In genomic region chr16:56294599-56294998, GRCh38 we compare ENCODE assay signal across 17 cellular contexts.
DNase-seq lines count a peak whose midpoint lies in the region; ATAC-seq and TF ChIP-seq lines count a peak whose summit lies in the region.
"Had no signal": no experiment of that assay in that cellular context is flagged by ENCODE, and none has a peak within 500 bp of the region (broad histone marks: within the 10 kb centered on the region; RNA-seq: fewer than 3 reads in every experiment).

No MANE protein-coding gene starts in this region.

- H3K4me3 Mint-ChIP-seq in neural progenitor cell = no peak overlapping the region
- no peak overlapping the region for H3K4me3 Mint-ChIP-seq in CD8-positive, alpha-beta T cell
- H3K4me3 Mint-ChIP-seq: activated T-cell treated with anti-CD3 and anti-CD28 coated beads, Interleukin-2, amount 50 U/mL, for 4 hours; GM23338; natural killer cell treated with Interleukin-12 subunit alpha and Interleukin-12 subunit beta and Interleukin-15 and Interleukin-18, amount 100 ng/mL, for 72 hours had no signal

- H3K4me2 ChIP-seq in neural progenitor cell = no peak overlapping the region
- H3K4me2 ChIP-seq: GM23338 had no signal

- intact Hi-C loops in CD8-positive, alpha-beta T cell (cut with DNase I, micrococcal nuclease) = no loop called here

- no peaks in the 10 kb centered on the region for H3K9me3 Mint-ChIP-seq in neural progenitor cell
- H3K9me3 Mint-ChIP-seq in CD8-positive, alpha-beta T cell = no peaks in the 10 kb centered on the region
- H3K9me3 Mint-ChIP-seq: activated T-cell treated with anti-CD3 and anti-CD28 coated beads, Interleukin-2, amount 50 U/mL, for 4 hours; GM23338; natural killer cell treated with Interleukin-12 subunit alpha and Interleukin-12 subunit beta and Interleukin-15 and Interleukin-18, amount 100 ng/mL, for 72 hours had no signal

- no peak overlapping the region for H3K9ac ChIP-seq in neural progenitor cell

- DNase-seq in AG10803 (ENCODE audit: low read depth) (peak; percentile 96), RPMI7951 (ENCODE audit: low read depth) (peak; percentile 67), fibroblast of peridontal ligament (ENCODE audit: extremely low read depth) (peak; percentile 54), neural progenitor cell (ENCODE audit: low spot score) (no peak), middle frontal gyrus (ENCODE audit: extremely low spot score, low spot score) (no peak), kidney glomerular epithelial cell (lab: John Stamatoyannopoulos, UW) (no peak), NCI-H2107 treated with DMSO at 0.1 percent for 48 hours (lab: John Stamatoyannopoulos, UW; ENCODE audit: unreplicated experiment) (no peak)
- DNase-seq in CD8-positive, alpha-beta T cell = no peak
- DNase-seq: activated T-cell treated with anti-CD3 and anti-CD28 coated beads, Interleukin-2, amount 50 U/mL, for 4 hours; erythroblast; NCI-H1417; NCI-H774 had no signal

- H3K27me3 Mint-ChIP-seq in neural progenitor cell (ENCODE audit: insufficient read depth, low read depth) = peaks cover 2% of the 10 kb centered on the region
- peaks cover 1% of the 10 kb centered on the region for H3K27me3 Mint-ChIP-seq in CD8-positive, alpha-beta T cell (ENCODE audit: low read depth)
- H3K27me3 Mint-ChIP-seq: natural killer cell treated with Interleukin-12 subunit alpha and Interleukin-12 subunit beta and Interleukin-15 and Interleukin-18, amount 100 ng/mL, for 72 hours had no signal

- CTCF ChIA-PET in CD8-positive, alpha-beta T cell (lab: Charles Lee) = interaction anchor here (1.2 kb wide), 1 partner anchor 12 kb away, joined by 5 read pairs; no protein-coding TSS in a partner anchor

- H3K79me2 ChIP-seq in neural progenitor cell (ENCODE audit: low read depth) = no peaks in the 10 kb centered on the region

- H3K27me3 ChIP-seq in neural progenitor cell = no peaks in the 10 kb centered on the region
- no peaks in the 10 kb centered on the region for H3K27me3 ChIP-seq in CD8-positive, alpha-beta T cell (ENCODE audit: insufficient read depth, low read length)
- H3K27me3 ChIP-seq: ascending aorta had no signal

- no peaks in the 10 kb centered on the region for H3K36me3 Mint-ChIP-seq in neural progenitor cell
- no peaks in the 10 kb centered on the region for H3K36me3 Mint-ChIP-seq in CD8-positive, alpha-beta T cell
- H3K36me3 Mint-ChIP-seq: natural killer cell treated with Interleukin-12 subunit alpha and Interleukin-12 subunit beta and Interleukin-15 and Interleukin-18, amount 100 ng/mL, for 72 hours had no signal

- no peak overlapping the region for H3K27ac ChIP-seq in neural progenitor cell
- no peak overlapping the region for H3K27ac ChIP-seq in CD8-positive, alpha-beta T cell (ENCODE audit: low read depth, low read length)
- H3K27ac ChIP-seq: ascending aorta, C4-2B had no signal

- no peaks in the 10 kb centered on the region for H3K36me3 ChIP-seq in neural progenitor cell
- no peaks in the 10 kb centered on the region for H3K36me3 ChIP-seq in CD8-positive, alpha-beta T cell (ENCODE audit: insufficient read depth, low read length)
- H3K36me3 ChIP-seq: ascending aorta had no signal

- H3K4me3 ChIP-seq in AG10803 (ENCODE audit: low read length) (no peak overlapping the region), neural progenitor cell (no peak overlapping the region)
- H3K4me3 ChIP-seq in CD8-positive, alpha-beta T cell (ENCODE audit: low read depth, low read length) = no peak overlapping the region
- H3K4me3 ChIP-seq: ascending aorta, GM23338 had no signal

- peak overlapping the region; percentile 99 for H3K27ac Mint-ChIP-seq in neural progenitor cell
- H3K27ac Mint-ChIP-seq in CD8-positive, alpha-beta T cell = no peak overlapping the region
- H3K27ac Mint-ChIP-seq: GM23338; natural killer cell treated with Interleukin-12 subunit alpha and Interleukin-12 subunit beta and Interleukin-15 and Interleukin-18, amount 100 ng/mL, for 72 hours had no signal

- TF ChIP-seq CTCF in AG10803 (conservative IDR thresholded peaks at IDR 0.05; ENCODE audit: low read length) (no peak; the same call in 1 of the 2 replicates), neural progenitor cell (IDR thresholded peaks at IDR 0.05) (no peak)
- no peak for TF ChIP-seq CTCF in CD8-positive, alpha-beta T cell (IDR thresholded peaks at IDR 0.05)

- POLR2A ChIA-PET in CD8-positive, alpha-beta T cell (lab: Charles Lee) = no interaction called here

- H3K4me1 Mint-ChIP-seq in neural progenitor cell = peaks cover 86% of the 10 kb centered on the region
- H3K4me1 Mint-ChIP-seq in CD8-positive, alpha-beta T cell (ENCODE audit: low read depth) = no peaks in the 10 kb centered on the region

- H4K20me1 ChIP-seq in neural progenitor cell (ENCODE audit: low read depth) = no peaks in the 10 kb centered on the region

- peaks cover 46% of the 10 kb centered on the region for H3K4me1 ChIP-seq in neural progenitor cell
- H3K4me1 ChIP-seq in CD8-positive, alpha-beta T cell (ENCODE audit: insufficient read depth, low read length) = no peaks in the 10 kb centered on the region

- no peak overlapping the region for H2AFZ ChIP-seq in neural progenitor cell (replicated peaks)
- H2AFZ ChIP-seq: GM23338 had no signal

- no peak for ATAC-seq in CD8-positive, alpha-beta T cell
- ATAC-seq: activated CD4-positive, CD25-positive, alpha-beta regulatory T cell treated with anti-CD3 and anti-CD28 coated beads, Interleukin-2, amount 50 U/mL, for 24 hours; activated T-cell treated with anti-CD3 and anti-CD28 coated beads, Interleukin-2, amount 50 U/mL, for 4 hours; natural killer cell treated with Interleukin-12 subunit alpha and Interleukin-12 subunit beta and Interleukin-15 and Interleukin-18, amount 100 ng/mL, for 72 hours had no signal

- no peaks in the 10 kb centered on the region for H3K9me3 ChIP-seq in neural progenitor cell (ENCODE audit: low read depth)
- H3K9me3 ChIP-seq in CD8-positive, alpha-beta T cell (ENCODE audit: low read length) = no peaks in the 10 kb centered on the region
- H3K9me3 ChIP-seq: ascending aorta had no signal

- peaks cover 31% of the 10 kb centered on the region for H3F3A ChIP-seq in neural progenitor cell (ENCODE audit: low read depth)

Comparison
In these comparisons a context has a peak if more than half of its experiments do, and no peak if none do; other contexts are left out.
1. DNase-seq: peak in AG10803 (single experiment), RPMI7951 (single experiment) and fibroblast of peridontal ligament (single experiment); none in neural progenitor cell (single experiment), middle frontal gyrus (single experiment), CD8-positive, alpha-beta T cell (0 of 7), kidney glomerular epithelial cell (single experiment) and NCI-H2107 treated with DMSO at 0.1 percent for 48 hours (single experiment).